In genomic region chr6:167235421-167236238, GRCh38 we compare ENCODE assay signal across 22 cellular contexts. TPM values are rescaled to one million over a fixed set of nuclear protein-coding genes. Genes with fewer than 3 reads are reported as not detected.
DNase-seq lines count a peak whose midpoint lies in the region; ATAC-seq and TF ChIP-seq lines count a peak whose summit lies in the region.
"Had no signal": no experiment of that assay in that cellular context is flagged by ENCODE, and none has a peak within 500 bp of the region (broad histone marks: within the 10 kb centered on the region; RNA-seq: fewer than 3 reads in every experiment).

No MANE protein-coding gene starts in this region.

- peaks cover 20% of the 10 kb centered on the region for H3K9me3 Mint-ChIP-seq in glutamatergic neuron (ENCODE audit: unreplicated experiment)
- H3K9me3 Mint-ChIP-seq: CD4-positive, CD25-positive, alpha-beta regulatory T cell had no signal

- H4K8ac ChIP-seq in trophoblast cell (ENCODE audit: low read depth, low read length) = peak overlapping the region; percentile 45

- H2BK12ac ChIP-seq in trophoblast cell (ENCODE audit: low read length) = peak overlapping the region; percentile 92

- ATAC-seq in right cardiac atrium (peak; percentile 29 to 43), Right ventricle myocardium superior (ENCODE audit: poor library complexity) (no peak), GM21390 (IDR thresholded peaks at IDR 0.05; ENCODE audit: unreplicated experiment) (no peak)
- no peak for ATAC-seq in activated CD4-positive, CD25-positive, alpha-beta regulatory T cell treated with anti-CD3 and anti-CD28 coated beads, Interleukin-2, amount 50 U/mL, for 24 hours

- H3K4me3 Mint-ChIP-seq in glutamatergic neuron (ENCODE audit: unreplicated experiment) = no peak overlapping the region
- H3K4me3 Mint-ChIP-seq: CD4-positive, CD25-positive, alpha-beta regulatory T cell had no signal

- H3K79me1 ChIP-seq in trophoblast cell (ENCODE audit: low read length) = peaks cover 28% of the 10 kb centered on the region

- H3K4me1 ChIP-seq in right cardiac atrium (ENCODE audit: control insufficient read depth, insufficient read depth, low read length) (no peaks in the 10 kb centered on the region), trophoblast cell (ENCODE audit: control insufficient read depth in 1 of 2, insufficient read depth in 2 of 2, low read length in 2 of 2) (peaks cover 29 to 42% of the 10 kb centered on the region in 2 experiments)
- H3K4me1 ChIP-seq: HAP-1, Peyer's patch had no signal

- no peaks in the 10 kb centered on the region for H3K36me3 ChIP-seq in trophoblast cell (ENCODE audit: control insufficient read depth in 1 of 2, insufficient read depth in 2 of 2, low read length in 2 of 2)
- H3K36me3 ChIP-seq: HAP-1, Peyer's patch had no signal

- no peak overlapping the region for H3K9ac ChIP-seq in trophoblast cell (ENCODE audit: low read length)

- H3K4me3 ChIP-seq in right cardiac atrium (ENCODE audit: low read length) (no peak overlapping the region), trophoblast cell (ENCODE audit: low read depth, low read length) (no peak overlapping the region)
- H3K4me3 ChIP-seq: HAP-1, Peyer's patch had no signal

- H2AK5ac ChIP-seq in trophoblast cell (ENCODE audit: low read length) = peak overlapping the region; percentile 80

- no peak for DNase-seq in right cardiac atrium
- DNase-seq in Right ventricle myocardium superior = no peak
- no peak for DNase-seq in glutamatergic neuron
- no peak for DNase-seq in trophoblast cell
- DNase-seq in posterior cingulate gyrus = no peak
- no peak for DNase-seq in HK-2 (ENCODE audit: unreplicated experiment)
- DNase-seq: 8988T; CD4-positive, CD25-positive, alpha-beta regulatory T cell; COR-L47; GDM1; NCI-H1105 treated with DMSO at 0.1 percent for 48 hours; NCI-H1694; Peyer's patch had no signal

- H3K4me1 Mint-ChIP-seq in glutamatergic neuron (ENCODE audit: low read depth, unreplicated experiment) = peaks cover 56% of the 10 kb centered on the region
- H3K4me1 Mint-ChIP-seq: CD4-positive, CD25-positive, alpha-beta regulatory T cell had no signal

- intact Hi-C loops in right cardiac atrium (cut with DNase I) (loop anchor here in 1 of 4 donors (10.0 kb wide), 1 partner anchor 119 kb away; no protein-coding TSS in a partner anchor), Right ventricle myocardium superior (cut with DNase I) (no loop called here), posterior cingulate gyrus (cut with DNase I) (no loop called here)

- peak overlapping the region; percentile 36 for H3K18ac ChIP-seq in trophoblast cell (ENCODE audit: low read length)

- peaks cover 5% of the 10 kb centered on the region for H3K79me2 ChIP-seq in trophoblast cell (ENCODE audit: control insufficient read depth, insufficient read depth, low read length, poor library complexity)

- peaks cover 11% of the 10 kb centered on the region for H3K27me3 Mint-ChIP-seq in glutamatergic neuron (ENCODE audit: unreplicated experiment)

- H3K4ac ChIP-seq in trophoblast cell (ENCODE audit: low read depth, low read length) = peak overlapping the region; percentile 41

- no peak overlapping the region for H3K23ac ChIP-seq in trophoblast cell (ENCODE audit: low read length)

- H3K9me3 ChIP-seq in right cardiac atrium (ENCODE audit: control insufficient read depth, low read length) = no peaks in the 10 kb centered on the region
- H3K9me3 ChIP-seq in trophoblast cell (ENCODE audit: insufficient read depth, low read depth, low read length) = no peaks in the 10 kb centered on the region
- H3K9me3 ChIP-seq: HAP-1, Peyer's patch had no signal

- peak overlapping the region; percentile 97 for H4K91ac ChIP-seq in trophoblast cell (ENCODE audit: low read depth, low read length)

- no peaks in the 10 kb centered on the region for H3K36me3 Mint-ChIP-seq in glutamatergic neuron (ENCODE audit: unreplicated experiment)
- H3K36me3 Mint-ChIP-seq: CD4-positive, CD25-positive, alpha-beta regulatory T cell had no signal

- peak overlapping the region; percentile 88 for H3K27ac Mint-ChIP-seq in glutamatergic neuron (ENCODE audit: unreplicated experiment)
- H3K27ac Mint-ChIP-seq: CD4-positive, CD25-positive, alpha-beta regulatory T cell had no signal

- no peak overlapping the region for H3K4me2 ChIP-seq in trophoblast cell (ENCODE audit: low read length)

- H3K27ac ChIP-seq in right cardiac atrium (ENCODE audit: low read length) = no peak overlapping the region
- peak overlapping the region; percentile 91 for H3K27ac ChIP-seq in trophoblast cell (ENCODE audit: low read depth, low read length)
- H3K27ac ChIP-seq: HL-60, Peyer's patch had no signal

- peak overlapping the region; percentile 25 for H3K14ac ChIP-seq in trophoblast cell (ENCODE audit: low read length)

- no peaks in the 10 kb centered on the region for H3K27me3 ChIP-seq in right cardiac atrium (ENCODE audit: control insufficient read depth, insufficient read depth)
- H3K27me3 ChIP-seq in trophoblast cell (ENCODE audit: insufficient read depth, low read length) = no peaks in the 10 kb centered on the region
- H3K27me3 ChIP-seq: Peyer's patch had no signal

- no peak for TF ChIP-seq CTCF in glutamatergic neuron (IDR thresholded peaks at IDR 0.05; ENCODE audit: partially characterized antibody, unreplicated experiment)

- H4K12ac ChIP-seq in trophoblast cell (ENCODE audit: low read depth, low read length) = peak overlapping the region; percentile 0

- peak overlapping the region; percentile 73 for H2BK5ac ChIP-seq in trophoblast cell (ENCODE audit: low read depth, low read length, poor library complexity)

- 89% methylated on average over 38 of the region's 38 CpGs for WGBS in right cardiac atrium
- no CpG with 5 or more reads among the region's 38 CpGs for WGBS in trophoblast cell (ENCODE audit: extremely low coverage, insufficient coverage, insufficient read length)

- H2AFZ ChIP-seq in trophoblast cell (ENCODE audit: insufficient read depth, low read length, poor library complexity) = no peak overlapping the region

- H2BK120ac ChIP-seq in trophoblast cell (ENCODE audit: insufficient read depth, low read length, poor library complexity) = peak overlapping the region; percentile 79

RNA-seq across cellular contexts. Expression of gene UNC93A, which starts 55.5 kb away (rescaled TPM):
- not detected for total RNA-seq in right cardiac atrium
- polyA plus RNA-seq in right cardiac atrium = not detected
- total RNA-seq in Right ventricle myocardium superior = not detected
- total RNA-seq in glutamatergic neuron (ENCODE audit: unreplicated experiment) = not detected
- 1.6 and 1.8 TPM in 2 replicates for polyA plus RNA-seq in trophoblast cell (2013)
- total RNA-seq: CD4-positive, CD25-positive, alpha-beta regulatory T cell; Daoy; HT1080; NCI-H460; SK-MEL-5 had no signal
- polyA plus RNA-seq: AG04450; CD4-positive, CD25-positive, alpha-beta regulatory T cell had no signal

Comparison
In these comparisons a context has a peak if more than half of its experiments do, and no peak if none do; other contexts are left out.
1. ATAC-seq: peak in right cardiac atrium (2 of 2); none in Right ventricle myocardium superior (single experiment), GM21390 (single experiment) and activated CD4-positive, CD25-positive, alpha-beta regulatory T cell treated with anti-CD3 and anti-CD28 coated beads, Interleukin-2, amount 50 U/mL, for 24 hours (0 of 2).